Comparison of ENCODE assay signal across 27 cellular contexts in the genomic region with DNA sequence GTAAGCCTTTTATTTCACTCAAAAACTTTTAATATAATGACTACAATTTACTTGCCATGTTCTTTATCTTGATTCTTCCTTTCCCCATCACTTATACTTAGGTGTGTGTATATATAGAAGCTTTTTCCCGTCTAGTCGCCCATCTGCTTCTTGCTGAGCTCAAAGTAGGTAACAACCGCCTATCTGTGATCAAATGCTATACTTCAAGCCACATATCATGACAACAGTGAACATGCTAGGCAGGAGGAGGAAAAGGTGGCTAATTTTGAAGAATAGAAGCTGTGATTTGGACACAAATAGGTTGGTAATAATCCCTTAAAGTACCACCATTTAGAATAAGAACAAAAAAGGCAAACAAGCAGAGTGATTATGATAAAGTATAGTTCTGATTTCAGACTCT.
DNase-seq lines count a peak whose midpoint lies in the region; ATAC-seq and TF ChIP-seq lines count a peak whose summit lies in the region.
"Had no signal": no experiment of that assay in that cellular context is flagged by ENCODE, and none has a peak within 500 bp of the region (broad histone marks: within the 10 kb centered on the region; RNA-seq: fewer than 3 reads in every experiment).

No MANE protein-coding gene starts in this region.

- H3K36me3 Mint-ChIP-seq in CD8-positive, alpha-beta T cell = no peaks in the 10 kb centered on the region
- H3K36me3 Mint-ChIP-seq: CD14-positive monocyte; CD4-positive, alpha-beta memory T cell; CD4-positive, CD25-positive, alpha-beta regulatory T cell; CD8-positive, alpha-beta memory T cell had no signal

- CTCF ChIA-PET in CD8-positive, alpha-beta T cell (lab: Charles Lee) = no interaction called here

- POLR2A ChIA-PET in CD8-positive, alpha-beta T cell (lab: Charles Lee) = no interaction called here

- no peaks in the 10 kb centered on the region for H4K20me1 ChIP-seq in neural cell (ENCODE audit: insufficient read depth)
- H4K20me1 ChIP-seq: BLaER1; BLaER1 treated with 17β-estradiol and CSF1 and Interleukin-3, amounts not matched to agents 10 nM and 100 nM had no signal

- H3F3A ChIP-seq in neural cell (ENCODE audit: insufficient read depth, low read length, poor library complexity, severe bottlenecking) = no peaks in the 10 kb centered on the region

- no peaks in the 10 kb centered on the region for H3K9me2 ChIP-seq in neural cell (ENCODE audit: insufficient read depth, low read length)

- H3K27me3 ChIP-seq in neural cell (ENCODE audit: insufficient read depth, low read depth, low read length) = no peaks in the 10 kb centered on the region
- H3K27me3 ChIP-seq in CD8-positive, alpha-beta T cell (ENCODE audit: insufficient read depth, low read length) = no peaks in the 10 kb centered on the region
- H3K27me3 ChIP-seq: BE2C; BLaER1; BLaER1 treated with 17β-estradiol and CSF1 and Interleukin-3, amounts not matched to agents 10 nM and 100 nM had no signal

- H3K36me3 ChIP-seq in neural cell (ENCODE audit: insufficient read depth, low read length) = no peaks in the 10 kb centered on the region
- H3K36me3 ChIP-seq in CD8-positive, alpha-beta T cell (ENCODE audit: insufficient read depth, low read length) = no peaks in the 10 kb centered on the region
- H3K36me3 ChIP-seq: BE2C; BLaER1; BLaER1 treated with 17β-estradiol and CSF1 and Interleukin-3, amounts not matched to agents 10 nM and 100 nM had no signal

- intact Hi-C loops in CD8-positive, alpha-beta T cell (cut with DNase I, micrococcal nuclease) = no loop called here

- H3K27me3 Mint-ChIP-seq in CD8-positive, alpha-beta T cell (ENCODE audit: low read depth) = no peaks in the 10 kb centered on the region
- H3K27me3 Mint-ChIP-seq: B cell; CD4-positive, alpha-beta memory T cell; CD4-positive, alpha-beta T cell; CD4-positive, CD25-positive, alpha-beta regulatory T cell; CD8-positive, alpha-beta memory T cell had no signal

- no peaks in the 10 kb centered on the region for H3K9me3 ChIP-seq in neural cell (ENCODE audit: low read length)
- H3K9me3 ChIP-seq in CD8-positive, alpha-beta T cell (ENCODE audit: low read length) = no peaks in the 10 kb centered on the region
- H3K9me3 ChIP-seq: A549; BE2C; BLaER1; BLaER1 treated with 17β-estradiol and CSF1 and Interleukin-3, amounts not matched to agents 10 nM and 100 nM; Caco-2 had no signal

- no peak overlapping the region for H3K4me3 ChIP-seq in neural cell (ENCODE audit: low read length)
- H3K4me3 ChIP-seq in CD8-positive, alpha-beta T cell (ENCODE audit: low read depth, low read length) = no peak overlapping the region
- H3K4me3 ChIP-seq: A549; BLaER1; BLaER1 treated with 17β-estradiol and CSF1 and Interleukin-3, amounts not matched to agents 10 nM and 100 nM had no signal

- no peak for TF ChIP-seq RAD21 in neural cell (conservative IDR thresholded peaks at IDR 0.05)

- H3K9me3 Mint-ChIP-seq in CD8-positive, alpha-beta T cell = peaks cover 13% of the 10 kb centered on the region

- no peak overlapping the region for H3K27ac ChIP-seq in neural cell (ENCODE audit: low read length)
- H3K27ac ChIP-seq in CD8-positive, alpha-beta T cell (ENCODE audit: low read depth, low read length) = no peak overlapping the region
- H3K27ac ChIP-seq: 22Rv1; A549; BLaER1; BLaER1 treated with 17β-estradiol and CSF1 and Interleukin-3, amounts not matched to agents 10 nM and 100 nM; C4-2B had no signal

- no peak for ATAC-seq in CD8-positive, alpha-beta T cell
- ATAC-seq: A549 had no signal

- no peaks in the 10 kb centered on the region for H3K4me1 ChIP-seq in CD8-positive, alpha-beta T cell (ENCODE audit: insufficient read depth, low read length)
- H3K4me1 ChIP-seq: A549; BE2C; BLaER1; BLaER1 treated with 17β-estradiol and CSF1 and Interleukin-3, amounts not matched to agents 10 nM and 100 nM; Caco-2 had no signal

- no peak overlapping the region for H3K4me2 ChIP-seq in neural cell (ENCODE audit: low read length)
- H3K4me2 ChIP-seq: A549; BLaER1; BLaER1 treated with 17β-estradiol and CSF1 and Interleukin-3, amounts not matched to agents 10 nM and 100 nM had no signal

- no peak for DNase-seq in CD8-positive, alpha-beta T cell
- DNase-seq: 8988T; ACHN; AML-193; BE2C; C1 segment of cervical spinal cord; Caco-2; Calu3; CD4-positive, alpha-beta memory T cell; CD4-positive, alpha-beta T cell; CD4-positive, CD25-positive, alpha-beta regulatory T cell; CD8-positive, alpha-beta memory T cell; COR-L47; DMS 273 treated with DMSO at 0.1 percent for 48 hours; DMS153; DMS53; DMS79; DMS79 treated with DMSO at 0.1 percent for 48 hours; DND-41 had no signal

- no peak overlapping the region for H3K9ac ChIP-seq in neural cell (ENCODE audit: low read length)
- H3K9ac ChIP-seq: BLaER1; BLaER1 treated with 17β-estradiol and CSF1 and Interleukin-3, amounts not matched to agents 10 nM and 100 nM had no signal

- no peak overlapping the region for H2AFZ ChIP-seq in neural cell (ENCODE audit: low read depth, low read length)

- H3K79me2 ChIP-seq in neural cell (replicated peaks; ENCODE audit: insufficient read depth, low read length) = no peaks in the 10 kb centered on the region

- TF ChIP-seq EP300 in neural cell (conservative IDR thresholded peaks at IDR 0.05; ENCODE audit: poor library complexity, severe bottlenecking) = no peak

- TF ChIP-seq CTCF in neural cell (IDR thresholded peaks at IDR 0.05; ENCODE audit: poor library complexity, severe bottlenecking) = no peak
- no peak for TF ChIP-seq CTCF in CD8-positive, alpha-beta T cell (IDR thresholded peaks at IDR 0.05)

- H3K27ac Mint-ChIP-seq in CD8-positive, alpha-beta T cell = no peak overlapping the region
- H3K27ac Mint-ChIP-seq: B cell; CD14-positive monocyte; CD4-positive, alpha-beta memory T cell; CD4-positive, alpha-beta T cell; CD4-positive, CD25-positive, alpha-beta regulatory T cell; CD8-positive, alpha-beta memory T cell had no signal

- H3K4me1 Mint-ChIP-seq in CD8-positive, alpha-beta T cell (ENCODE audit: low read depth) = no peaks in the 10 kb centered on the region
- H3K4me1 Mint-ChIP-seq: B cell; CD14-positive monocyte; CD4-positive, alpha-beta memory T cell; CD4-positive, CD25-positive, alpha-beta regulatory T cell; CD8-positive, alpha-beta memory T cell had no signal

- H3K4me3 Mint-ChIP-seq in CD8-positive, alpha-beta T cell = no peak overlapping the region
- H3K4me3 Mint-ChIP-seq: B cell; CD14-positive monocyte; CD4-positive, alpha-beta memory T cell; CD4-positive, alpha-beta T cell; CD4-positive, CD25-positive, alpha-beta regulatory T cell; CD8-positive, alpha-beta memory T cell had no signal

TF ChIP-seq in neural cell, 6 proteins besides CTCF, POLR2A, EP300 and RAD21:
- TF ChIP-seq SMC3 (conservative IDR thresholded peaks at IDR 0.05; ENCODE audit: poor library complexity) (no peak), POLR2AphosphoS5 (IDR thresholded peaks at IDR 0.05) (peak; percentile 96), TAF1 (IDR thresholded peaks at IDR 0.05; ENCODE audit: low read depth) (no peak), EZH2 (IDR thresholded peaks at IDR 0.05; ENCODE audit: borderline replicate concordance, insufficient read depth, low read length, poor library complexity, severe bottlenecking) (no peak)
- TF ChIP-seq, protein P1, sequence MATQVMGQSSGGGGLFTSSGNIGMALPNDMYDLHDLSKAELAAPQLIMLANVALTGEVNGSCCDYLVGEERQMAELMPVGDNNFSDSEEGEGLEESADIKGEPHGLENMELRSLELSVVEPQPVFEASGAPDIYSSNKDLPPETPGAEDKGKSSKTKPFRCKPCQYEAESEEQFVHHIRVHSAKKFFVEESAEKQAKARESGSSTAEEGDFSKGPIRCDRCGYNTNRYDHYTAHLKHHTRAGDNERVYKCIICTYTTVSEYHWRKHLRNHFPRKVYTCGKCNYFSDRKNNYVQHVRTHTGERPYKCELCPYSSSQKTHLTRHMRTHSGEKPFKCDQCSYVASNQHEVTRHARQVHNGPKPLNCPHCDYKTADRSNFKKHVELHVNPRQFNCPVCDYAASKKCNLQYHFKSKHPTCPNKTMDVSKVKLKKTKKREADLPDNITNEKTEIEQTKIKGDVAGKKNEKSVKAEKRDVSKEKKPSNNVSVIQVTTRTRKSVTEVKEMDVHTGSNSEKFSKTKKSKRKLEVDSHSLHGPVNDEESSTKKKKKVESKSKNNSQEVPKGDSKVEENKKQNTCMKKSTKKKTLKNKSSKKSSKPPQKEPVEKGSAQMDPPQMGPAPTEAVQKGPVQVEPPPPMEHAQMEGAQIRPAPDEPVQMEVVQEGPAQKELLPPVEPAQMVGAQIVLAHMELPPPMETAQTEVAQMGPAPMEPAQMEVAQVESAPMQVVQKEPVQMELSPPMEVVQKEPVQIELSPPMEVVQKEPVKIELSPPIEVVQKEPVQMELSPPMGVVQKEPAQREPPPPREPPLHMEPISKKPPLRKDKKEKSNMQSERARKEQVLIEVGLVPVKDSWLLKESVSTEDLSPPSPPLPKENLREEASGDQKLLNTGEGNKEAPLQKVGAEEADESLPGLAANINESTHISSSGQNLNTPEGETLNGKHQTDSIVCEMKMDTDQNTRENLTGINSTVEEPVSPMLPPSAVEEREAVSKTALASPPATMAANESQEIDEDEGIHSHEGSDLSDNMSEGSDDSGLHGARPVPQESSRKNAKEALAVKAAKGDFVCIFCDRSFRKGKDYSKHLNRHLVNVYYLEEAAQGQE (IDR thresholded peaks at IDR 0.05; ENCODE audit: borderline replicate concordance) = no peak
